In the genomic region with DNA sequence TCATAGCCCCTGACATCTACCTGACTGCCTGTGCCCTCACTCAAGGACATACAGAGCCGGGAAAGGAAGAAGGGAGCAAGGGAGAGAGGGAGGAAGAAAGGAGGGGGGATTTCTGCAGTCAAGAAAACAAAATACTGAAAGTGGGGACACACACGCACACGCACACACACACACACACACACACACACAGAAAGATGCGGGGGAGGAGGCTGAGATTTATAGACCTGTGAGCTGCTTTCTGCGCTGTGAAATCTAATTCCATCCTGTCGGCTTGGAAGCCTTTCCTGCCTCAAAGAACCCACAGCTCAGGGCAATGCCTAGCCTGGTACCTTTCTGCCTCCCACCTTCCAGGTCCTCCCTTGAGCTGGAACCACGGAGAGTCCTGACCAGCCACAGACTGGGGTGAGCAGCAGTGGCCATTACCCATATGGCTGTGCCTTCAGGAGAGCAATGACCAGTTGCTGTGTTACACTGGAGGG, we compare ENCODE assay signal across 2 cellular contexts.
TF ChIP-seq lines count a peak whose summit lies in the region.

No MANE protein-coding gene starts in this region.

TF ChIP-seq in HepG2, 621 proteins besides CTCF, POLR2A, EP300 and RAD21:
- TF ChIP-seq STAG1 (CRISPR knock-in tag; IDR thresholded peaks at IDR 0.05) (no peak), JUNB (CRISPR knock-in tag; IDR thresholded peaks at IDR 0.05; ENCODE audit: borderline replicate concordance) (peak; percentile 57; the same call in 1 of the 2 replicates), NONO (IDR thresholded peaks at IDR 0.05) (no peak), NONO (CRISPR knock-in tag; conservative IDR thresholded peaks at IDR 0.05) (0 out of 2 replicates have a peak, but pooled peaks have one; percentile 17), ZNF431 (CRISPR knock-in tag; IDR thresholded peaks at IDR 0.05; ENCODE audit: borderline replicate concordance, low read depth) (no peak), ZNF451 (CRISPR knock-in tag; IDR thresholded peaks at IDR 0.05) (no peak), ZSCAN22 (CRISPR knock-in tag; IDR thresholded peaks at IDR 0.05) (no peak), GATAD1 (CRISPR knock-in tag; IDR thresholded peaks at IDR 0.05) (no peak), ZNF562 (CRISPR knock-in tag; IDR thresholded peaks at IDR 0.05; ENCODE audit: borderline replicate concordance) (0 out of 2 replicates have a peak, but pooled peaks have one; percentile 24)

TF ChIP-seq in SK-N-SH, 30 proteins besides CTCF, POLR2A, EP300 and RAD21:
- TF ChIP-seq, protein P1, sequence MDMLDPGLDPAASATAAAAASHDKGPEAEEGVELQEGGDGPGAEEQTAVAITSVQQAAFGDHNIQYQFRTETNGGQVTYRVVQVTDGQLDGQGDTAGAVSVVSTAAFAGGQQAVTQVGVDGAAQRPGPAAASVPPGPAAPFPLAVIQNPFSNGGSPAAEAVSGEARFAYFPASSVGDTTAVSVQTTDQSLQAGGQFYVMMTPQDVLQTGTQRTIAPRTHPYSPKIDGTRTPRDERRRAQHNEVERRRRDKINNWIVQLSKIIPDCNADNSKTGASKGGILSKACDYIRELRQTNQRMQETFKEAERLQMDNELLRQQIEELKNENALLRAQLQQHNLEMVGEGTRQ (IDR thresholded peaks at IDR 0.05; ENCODE audit: borderline replicate concordance, low read depth, low read length), result no peak
- TF ChIP-seq, protein P2, sequence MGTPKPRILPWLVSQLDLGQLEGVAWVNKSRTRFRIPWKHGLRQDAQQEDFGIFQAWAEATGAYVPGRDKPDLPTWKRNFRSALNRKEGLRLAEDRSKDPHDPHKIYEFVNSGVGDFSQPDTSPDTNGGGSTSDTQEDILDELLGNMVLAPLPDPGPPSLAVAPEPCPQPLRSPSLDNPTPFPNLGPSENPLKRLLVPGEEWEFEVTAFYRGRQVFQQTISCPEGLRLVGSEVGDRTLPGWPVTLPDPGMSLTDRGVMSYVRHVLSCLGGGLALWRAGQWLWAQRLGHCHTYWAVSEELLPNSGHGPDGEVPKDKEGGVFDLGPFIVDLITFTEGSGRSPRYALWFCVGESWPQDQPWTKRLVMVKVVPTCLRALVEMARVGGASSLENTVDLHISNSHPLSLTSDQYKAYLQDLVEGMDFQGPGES (IDR thresholded peaks at IDR 0.05; ENCODE audit: low read depth, low read length), result no peak
- TF ChIP-seq RFX5 (IDR thresholded peaks at IDR 0.05; ENCODE audit: low read length), result no peak
- no peak for TF ChIP-seq ELF1 (IDR thresholded peaks at IDR 0.05)
- no peak for TF ChIP-seq RXRA (IDR thresholded peaks at IDR 0.05; ENCODE audit: borderline replicate concordance, low read depth)
